ENCODE assay signal across 18 cellular contexts in the genomic region with DNA sequence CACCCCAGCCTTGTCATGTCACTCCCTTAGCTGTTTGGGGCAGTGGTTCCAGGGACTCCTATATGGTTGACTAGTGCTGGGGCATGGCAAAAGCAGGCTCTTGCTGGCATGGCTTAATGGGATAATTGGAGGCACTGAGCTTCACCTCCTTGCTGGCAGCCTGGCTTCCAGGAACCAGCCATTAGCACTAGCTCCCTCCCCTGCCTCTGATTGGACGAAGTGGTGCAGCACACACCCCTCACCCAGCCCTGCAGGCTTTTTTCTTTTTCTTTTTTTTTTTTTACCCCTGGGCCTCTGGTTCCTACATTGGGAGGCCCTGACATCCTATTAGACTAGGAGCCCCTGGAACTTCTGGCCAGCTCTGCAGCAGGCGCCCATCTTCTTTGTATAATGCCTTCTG. TPM values are rescaled to one million over a fixed set of nuclear protein-coding genes. Genes with fewer than 3 reads are reported as not detected.
DNase-seq lines count a peak whose midpoint lies in the region; ATAC-seq and TF ChIP-seq lines count a peak whose summit lies in the region.
"Had no signal": no experiment of that assay in that cellular context is flagged by ENCODE, and none has a peak within 500 bp of the region (broad histone marks: within the 10 kb centered on the region; RNA-seq: fewer than 3 reads in every experiment).

No MANE protein-coding gene starts in this region.

- H3K36me3 ChIP-seq in PC-9 (ENCODE audit: low read depth), result peaks cover 25% of the 10 kb centered on the region

- H3K4me1 ChIP-seq in PC-9 (replicated peaks; ENCODE audit: insufficient read depth), result peaks cover 46% of the 10 kb centered on the region

- H3K4me3 ChIP-seq in PC-9, result no peak overlapping the region
- H3K4me3 ChIP-seq: suprapubic skin had no signal

- intact Hi-C loops in PC-9 (cut with micrococcal nuclease; ENCODE audit: unreplicated experiment), result no loop called here

- POLR2A ChIA-PET in PC-9 (lab: Charles Lee; ENCODE audit: unreplicated experiment), result no interaction called here

- H3K27ac ChIP-seq in PC-9, result no peak overlapping the region
- H3K27ac ChIP-seq: foreskin keratinocyte, KMS-11, suprapubic skin had no signal

- H3K9me3 ChIP-seq in PC-9 (ENCODE audit: insufficient read depth, low read depth), result no peaks in the 10 kb centered on the region
- H3K9me3 ChIP-seq: suprapubic skin had no signal

- BruUV-seq in PC-9 (replicated peaks; lab: Mats Ljungman, UMichigan), result no TSS peak

- H2AFZ ChIP-seq in PC-9, result no peak overlapping the region

- H3K9me2 ChIP-seq in PC-9 (ENCODE audit: insufficient read depth), result no peaks in the 10 kb centered on the region

- peaks cover 13% of the 10 kb centered on the region; the same call in 1 of the 2 replicates for H4K20me1 ChIP-seq in PC-9 (ENCODE audit: insufficient read depth)

- no peak for TF ChIP-seq CTCF in PC-9 (conservative IDR thresholded peaks at IDR 0.05)

- ATAC-seq in GM21786 (IDR thresholded peaks at IDR 0.05; ENCODE audit: unreplicated experiment), result no peak
- ATAC-seq: activated CD8-positive, alpha-beta T cell treated with anti-CD3 and anti-CD28 coated beads for 36 hours; activated T-helper 17 cell treated with anti-CD3 and anti-CD28 coated beads, Interleukin-2, amount 50 U/mL, for 72 hours; effector memory CD8-positive, alpha-beta T cell; foreskin keratinocyte had no signal

- peaks cover 27% of the 10 kb centered on the region for H3K79me2 ChIP-seq in PC-9 (ENCODE audit: low read depth)

- CTCF ChIA-PET in PC-9 (lab: Charles Lee), result no interaction called here

- no peaks in the 10 kb centered on the region for H3K27me3 ChIP-seq in PC-9 (ENCODE audit: insufficient read depth, low read depth)
- H3K27me3 ChIP-seq: foreskin keratinocyte, suprapubic skin had no signal

- H3K4me2 ChIP-seq in PC-9, result peak overlapping the region; percentile 54; the same call in 1 of the 2 replicates
- H3K4me2 ChIP-seq: KMS-11 had no signal

- DNase-seq in NCI-H1417 (lab: John Stamatoyannopoulos, UW), result peak in 2 of 3 experiments; percentile 16 to 63
- no peak for DNase-seq in NCI-H1417 treated with DMSO at 0.1 percent for 48 hours (lab: John Stamatoyannopoulos, UW)
- peak; percentile 68 for DNase-seq in ELF-1 (ENCODE audit: low read depth, low spot score)
- no peak for DNase-seq in PC-9
- DNase-seq in iPS-NIHi11 (ENCODE audit: low spot score), result peak; percentile 69
- no peak for DNase-seq in cerebellar cortex (ENCODE audit: low spot score)
- no peak for DNase-seq in DMS153 (lab: John Stamatoyannopoulos, UW)
- DNase-seq: activated CD8-positive, alpha-beta T cell treated with anti-CD3 and anti-CD28 coated beads for 36 hours; CD4-positive, alpha-beta T cell; effector memory CD8-positive, alpha-beta T cell; foreskin keratinocyte; NCI-H524 had no signal

- peaks cover 49% of the 10 kb centered on the region for H3F3A ChIP-seq in PC-9 (ENCODE audit: insufficient read depth, low read depth)

RNA-seq across cellular contexts. Expression of gene PHLDB1, which starts 18.6 kb away (rescaled TPM):
- 122 and 125 TPM in 2 replicates for total RNA-seq in PC-9 (2021)

RNA-seq across cellular contexts. Expression of gene TREH, which starts 53.5 kb away (rescaled TPM):
- total RNA-seq in PC-9 (2021), result not detected in 2 replicates
- total RNA-seq: A172; activated CD8-positive, alpha-beta T cell treated with anti-CD3 and anti-CD28 coated beads for 36 hours; activated T-helper 17 cell treated with anti-CD3 and anti-CD28 coated beads, Interleukin-2, amount 50 U/mL, for 72 hours; CD4-positive, alpha-beta T cell; foreskin keratinocyte; posterior vena cava; suprapubic skin had no signal

RNA-seq across cellular contexts. Expression of gene ARCN1, which starts 53.8 kb away (rescaled TPM):
- total RNA-seq in PC-9 (2021), result 79.8 and 105 TPM in 2 replicates

Comparison
In these comparisons a context has a peak if more than half of its experiments do, and no peak if none do; other contexts are left out.
1. DNase-seq: peak in NCI-H1417 (2 of 3), ELF-1 (single experiment) and iPS-NIHi11 (single experiment); none in NCI-H1417 treated with DMSO at 0.1 percent for 48 hours (single experiment), PC-9 (0 of 2), cerebellar cortex (single experiment) and DMS153 (single experiment).